19 cellular contexts compared by ENCODE assay signal in the genomic region with DNA sequence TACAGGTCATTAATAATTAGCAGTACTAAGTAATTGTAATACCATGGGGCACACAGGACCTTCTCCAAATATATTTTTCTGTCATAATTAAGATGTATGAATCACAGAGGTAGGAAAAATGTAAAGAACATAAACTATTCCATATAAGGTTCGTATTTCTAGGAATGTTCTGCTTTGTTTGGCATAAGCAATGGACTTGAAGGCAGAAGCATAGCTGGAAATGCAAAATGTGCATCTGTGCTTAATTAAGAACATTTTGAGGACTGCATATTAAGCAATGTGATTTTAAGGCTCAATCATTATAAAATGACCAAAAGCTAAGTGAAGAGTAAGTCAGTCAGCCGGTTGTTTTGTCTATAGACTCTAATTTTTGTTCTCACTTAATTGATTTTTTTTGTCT.
"Had no signal": no experiment of that assay in that cellular context is flagged by ENCODE, and none has a peak within 500 bp of the region (broad histone marks: within the 10 kb centered on the region; RNA-seq: fewer than 3 reads in every experiment).

No MANE protein-coding gene starts in this region.

- H3K27ac Mint-ChIP-seq: activated T-helper 17 cell treated with anti-CD3 and anti-CD28 coated beads, Interleukin-2, amount 50 U/mL, for 72 hours; memory B cell; naive thymus-derived CD8-positive, alpha-beta T cell; stimulated activated naive B cell treated with anti-CD40 and anti-IgM and Interleukin-4, amounts not matched to agents 10 μg/mL and 1 μg/mL and 100 μg/mL, for 72 hours had no signal

- H3K4me1 Mint-ChIP-seq: activated T-helper 17 cell treated with anti-CD3 and anti-CD28 coated beads, Interleukin-2, amount 50 U/mL, for 72 hours; memory B cell; naive thymus-derived CD8-positive, alpha-beta T cell; stimulated activated naive B cell treated with anti-CD40 and anti-IgM and Interleukin-4, amounts not matched to agents 10 μg/mL and 1 μg/mL and 100 μg/mL, for 72 hours had no signal

- H3K4me3 ChIP-seq: cardiac muscle cell, hepatocyte, tibial artery, vagina had no signal

- H3K4me1 ChIP-seq: tibial artery, vagina had no signal

- H3K27me3 Mint-ChIP-seq: activated T-helper 17 cell treated with anti-CD3 and anti-CD28 coated beads, Interleukin-2, amount 50 U/mL, for 72 hours; stimulated activated naive B cell treated with anti-CD40 and anti-IgM and Interleukin-4, amounts not matched to agents 10 μg/mL and 1 μg/mL and 100 μg/mL, for 72 hours had no signal

- DNase-seq: activated CD4-positive, alpha-beta T cell treated with anti-CD3 and anti-CD28 coated beads for 1 hour; activated CD4-positive, alpha-beta T cell treated with anti-CD3 and anti-CD28 coated beads, Interleukin-2, amount 50 U/mL, for 4 hours; activated naive CD4-positive, alpha-beta T cell treated with Interleukin-2 at 50 U/mL for 16 hours; activated T-cell treated with anti-CD3 and anti-CD28 coated beads for 4 hours; kidney; left ventricle myocardium superior; naive thymus-derived CD8-positive, alpha-beta T cell; nucleus accumbens; stimulated activated CD4-positive, alpha-beta T cell treated with anti-CD3 and anti-CD28 coated beads, Interleukin-4, amount 100 ng/mL, for 1 hour; stimulated activated naive B cell treated with anti-CD40 and anti-IgM and Interleukin-4, amounts not matched to agents 10 μg/mL and 1 μg/mL and 100 μg/mL, for 72 hours; T-helper 1 cell; T1000; tibial artery had no signal

- H3K9me3 Mint-ChIP-seq: activated T-helper 17 cell treated with anti-CD3 and anti-CD28 coated beads, Interleukin-2, amount 50 U/mL, for 72 hours; naive thymus-derived CD8-positive, alpha-beta T cell; stimulated activated naive B cell treated with anti-CD40 and anti-IgM and Interleukin-4, amounts not matched to agents 10 μg/mL and 1 μg/mL and 100 μg/mL, for 72 hours had no signal

- H3K4me3 Mint-ChIP-seq: activated T-helper 17 cell treated with anti-CD3 and anti-CD28 coated beads, Interleukin-2, amount 50 U/mL, for 72 hours; memory B cell; naive thymus-derived CD8-positive, alpha-beta T cell; stimulated activated naive B cell treated with anti-CD40 and anti-IgM and Interleukin-4, amounts not matched to agents 10 μg/mL and 1 μg/mL and 100 μg/mL, for 72 hours had no signal

- H3K36me3 Mint-ChIP-seq: memory B cell; naive thymus-derived CD8-positive, alpha-beta T cell; stimulated activated naive B cell treated with anti-CD40 and anti-IgM and Interleukin-4, amounts not matched to agents 10 μg/mL and 1 μg/mL and 100 μg/mL, for 72 hours had no signal

- H3K27me3 ChIP-seq: cardiac muscle cell, hepatocyte, tibial artery, vagina had no signal

- H3K27ac ChIP-seq: cardiac muscle cell, hepatocyte, tibial artery, vagina, VCaP had no signal

- H3K79me2 ChIP-seq: hepatocyte had no signal

- H2AFZ ChIP-seq: hepatocyte had no signal

- H3K9me3 ChIP-seq: tibial artery, vagina had no signal

- H3K36me3 ChIP-seq: cardiac muscle cell, tibial artery, vagina had no signal

- H3K4me2 ChIP-seq: hepatocyte had no signal

- ATAC-seq: activated T-helper 17 cell treated with anti-CD3 and anti-CD28 coated beads, Interleukin-2, amount 50 U/mL, for 72 hours; left ventricle myocardium superior; naive thymus-derived CD8-positive, alpha-beta T cell; stimulated activated naive B cell treated with anti-CD40 and anti-IgM and Interleukin-4, amounts not matched to agents 10 μg/mL and 1 μg/mL and 100 μg/mL, for 72 hours had no signal
